In genomic region chr18:48263421-48263820, GRCh38 we compare ENCODE assay signal across 2 cellular contexts.
TF ChIP-seq lines count a peak whose summit lies in the region.

No MANE protein-coding gene starts in this region.

TF ChIP-seq in liver, 16 proteins besides CTCF, POLR2A, EP300 and RAD21 (continued from another document):
- TF ChIP-seq ZBTB33 (IDR thresholded peaks at IDR 0.05), result no peak
TF ChIP-seq in liver: peak in this region for 1.

TF ChIP-seq in HepG2, 621 proteins besides CTCF, POLR2A, EP300 and RAD21 (continued from another document):
- TF ChIP-seq IKZF5 (CRISPR knock-in tag; IDR thresholded peaks at IDR 0.05), result no peak
- no peak for TF ChIP-seq ZNF616 (CRISPR knock-in tag; IDR thresholded peaks at IDR 0.05; ENCODE audit: low read depth)
- no peak for TF ChIP-seq ZGPAT (CRISPR knock-in tag; IDR thresholded peaks at IDR 0.05)
- no peak for TF ChIP-seq GATAD2A (CRISPR knock-in tag; IDR thresholded peaks at IDR 0.05)
TF ChIP-seq in HepG2: peak in this region for 0.
